9 cellular contexts compared by ENCODE assay signal in genomic region chr5:9197881-9198260, GRCh38.
DNase-seq lines count a peak whose midpoint lies in the region; ATAC-seq lines count a peak whose summit lies in the region.
"Had no signal": no experiment of that assay in that cellular context is flagged by ENCODE, and none has a peak within 500 bp of the region (broad histone marks: within the 10 kb centered on the region; RNA-seq: fewer than 3 reads in every experiment).

No MANE protein-coding gene starts in this region.

- DNase-seq in NAMALWA (ENCODE audit: low spot score): peak; percentile 24
- DNase-seq in stromal cell of bone marrow (ENCODE audit: low read depth): peak; percentile 30
- DNase-seq in DMS79 treated with DMSO at 0.1 percent for 48 hours (lab: John Stamatoyannopoulos, UW): no peak
- no peak for DNase-seq in effector CD4-positive, alpha-beta T cell
- DNase-seq in HUDEP-2 (lab: John Stamatoyannopoulos, UW; ENCODE audit: unreplicated experiment in 76 of 76): no peak
- DNase-seq: activated CD4-positive, alpha-beta T cell treated with anti-CD3 and anti-CD28 coated beads, Interleukin-2, amount 10 ng/mL, durations not matched to agents 24 days and 14 days; KG1 had no signal

- ATAC-seq in GM19351 (IDR thresholded peaks at IDR 0.05; ENCODE audit: unreplicated experiment): peak; percentile 96
- ATAC-seq in HG02870 (IDR thresholded peaks at IDR 0.05; ENCODE audit: unreplicated experiment): peak; percentile 98

Comparison
In these comparisons a context has a peak if more than half of its experiments do, and no peak if none do; other contexts are left out.
1. DNase-seq: peak in NAMALWA (single experiment) and stromal cell of bone marrow (single experiment); none in DMS79 treated with DMSO at 0.1 percent for 48 hours (single experiment), effector CD4-positive, alpha-beta T cell (single experiment) and HUDEP-2 (0 of 76).